Comparison of ENCODE assay signal across 8 cellular contexts in genomic region chr3:119322523-119323400, GRCh38.
DNase-seq lines count a peak whose midpoint lies in the region; ATAC-seq and TF ChIP-seq lines count a peak whose summit lies in the region.

No MANE protein-coding gene starts in this region.

- ATAC-seq in GM18909 (IDR thresholded peaks at IDR 0.05; ENCODE audit: poor library complexity, unreplicated experiment) (peak; percentile 90), HG03139 (IDR thresholded peaks at IDR 0.05; ENCODE audit: unreplicated experiment) (peak; percentile 89)
- peak; percentile 87 to 92 for ATAC-seq in activated CD4-positive, CD25-positive, alpha-beta regulatory T cell treated with anti-CD3 and anti-CD28 coated beads, Interleukin-2, amount 50 U/mL, for 24 hours

- DNase-seq in AG09319 (ENCODE audit: extremely low read depth, low read depth), result no peak
- DNase-seq in NCI-H446 (lab: John Stamatoyannopoulos, UW), result peak; percentile 51 to 77
- DNase-seq in cerebellar cortex (ENCODE audit: low spot score), result peak; percentile 5
- DNase-seq in kidney tubule cell (ENCODE audit: low spot score), result peak; percentile 95
- peak; percentile 80 to 94 (median 90) for DNase-seq in stimulated activated CD4-positive, alpha-beta T cell treated with anti-CD3 and anti-CD28 coated beads, Interleukin-1b, Interleukin-23, amount 100 ng/mL, for 24 hours (ENCODE audit: low read depth in 4 of 4, low spot score in 1 of 4)

- peak; percentile 2 for TF ChIP-seq CTCF in AG09319 (IDR thresholded peaks at IDR 0.05; ENCODE audit: low read depth, low read length)
